Comparison of ENCODE assay signal across 8 cellular contexts in genomic region chr6:27754408-27754782, GRCh38.
A peak's percentile ranks its signal among the peaks of the same experiment; 100 is the strongest.
DNase-seq lines count a peak whose midpoint lies in the region; ATAC-seq, FAIRE-seq and TF ChIP-seq lines count a peak whose summit lies in the region.

No MANE protein-coding gene starts in this region.

- no peaks in the 10 kb centered on the region for H3K36me3 ChIP-seq in H7 (replicated peaks; ENCODE audit: control insufficient read depth, insufficient read depth, low read length)
- H3K36me3 ChIP-seq in Peyer's patch: no peaks in the 10 kb centered on the region
- no peaks in the 10 kb centered on the region for H3K36me3 ChIP-seq in endothelial cell of umbilical vein (ENCODE audit: control insufficient read depth in 2 of 2, extremely low read depth in 1 of 2, insufficient read depth in 2 of 2, low read length in 2 of 2)
- H3K36me3 ChIP-seq in aorta (ENCODE audit: control insufficient read depth in 1 of 2, insufficient read depth in 2 of 2, low read length in 1 of 2): no peaks in the 10 kb centered on the region

- no peaks in the 10 kb centered on the region for H4K20me1 ChIP-seq in endothelial cell of umbilical vein (replicated peaks; ENCODE audit: control insufficient read depth, extremely low read depth, insufficient read depth, low read length)

- peaks cover 51% of the 10 kb centered on the region for H3K27me3 ChIP-seq in H7 (ENCODE audit: control insufficient read depth, insufficient read depth, low read length)
- no peaks in the 10 kb centered on the region for H3K27me3 ChIP-seq in Peyer's patch
- H3K27me3 ChIP-seq in endothelial cell of umbilical vein (ENCODE audit: control insufficient read depth in 2 of 2, insufficient read depth in 2 of 2, low read length in 2 of 2): peaks cover 37 to 38% of the 10 kb centered on the region in 2 experiments
- peaks cover 0 to 4% of the 10 kb centered on the region in 2 donors for H3K27me3 ChIP-seq in aorta (ENCODE audit: control insufficient read depth in 1 of 2, insufficient read depth in 2 of 2, low read length in 1 of 2)

- peak overlapping the region; percentile 84 for H3K4me2 ChIP-seq in endothelial cell of umbilical vein (ENCODE audit: insufficient read depth, low read length)

- POLR2A ChIA-PET in endothelial cell of umbilical vein (lab: Charles Lee): no interaction called here

- CTCF ChIA-PET in endothelial cell of umbilical vein (lab: Charles Lee): interaction anchor here (0.8 to 4.0 kb wide), 10 partner anchors 11 to 236 kb away, joined by 3 to 22 read pairs (median 5); no protein-coding TSS in a partner anchor

- TF ChIP-seq CTCF in Peyer's patch (IDR thresholded peaks at IDR 0.05) (no peak), endothelial cell of umbilical vein (IDR thresholded peaks at IDR 0.05; ENCODE audit: extremely low read depth in 1 of 2, insufficient read depth in 1 of 2, low read depth in 1 of 2, low read length in 2 of 2) (no peak), retinal pigment epithelial cell (conservative IDR thresholded peaks at IDR 0.05; ENCODE audit: low read depth, low read length) (no peak)

- intact Hi-C loops in endothelial cell of umbilical vein (cut with micrococcal nuclease): loop anchor here (10.0 kb wide), 1 partner anchor 460 kb away; no protein-coding TSS in a partner anchor
- intact Hi-C loops in aorta (cut with DNase I): loop anchor here (5.0 to 10.0 kb wide), 3 partner anchors 148 to 280 kb away; partner anchors contain the start of gene ZNF184 (in 1 of the 2)

- WGBS in aorta, 2 donors: 18 to 20% methylated on average over 1 of the region's 1 CpG

- H3K9me3 ChIP-seq in Peyer's patch (no peaks in the 10 kb centered on the region), endothelial cell of umbilical vein (replicated peaks; ENCODE audit: control insufficient read depth, insufficient read depth, low read length) (no peaks in the 10 kb centered on the region), aorta (ENCODE audit: control insufficient read depth, low read length) (no peaks in the 10 kb centered on the region)

- no peaks in the 10 kb centered on the region for H3K9me1 ChIP-seq in endothelial cell of umbilical vein (replicated peaks; ENCODE audit: control insufficient read depth, extremely low read depth, insufficient read depth, low read length)

- ATAC-seq in GM18502 (IDR thresholded peaks at IDR 0.05; ENCODE audit: poor library complexity, unreplicated experiment) (no peak), aorta (ENCODE audit: low FRiP score) (no peak), HG03175 (IDR thresholded peaks at IDR 0.05; ENCODE audit: unreplicated experiment) (no peak)

- TF ChIP-seq POLR2A in Peyer's patch (IDR thresholded peaks at IDR 0.05) (no peak), endothelial cell of umbilical vein (IDR thresholded peaks at IDR 0.05; ENCODE audit: low read depth, low read length) (no peak)

- no peak overlapping the region for H3K9ac ChIP-seq in endothelial cell of umbilical vein (replicated peaks; ENCODE audit: extremely low read depth, insufficient read depth, low read length)

- H3K27ac ChIP-seq in Peyer's patch (no peak overlapping the region), endothelial cell of umbilical vein (ENCODE audit: insufficient read depth, low read depth, low read length) (no peak overlapping the region), aorta (ENCODE audit: low read depth in 1 of 2, low read length in 2 of 2) (no peak overlapping the region)

- H3K4me3 ChIP-seq in H7 (ENCODE audit: insufficient read depth, low read depth, low read length) (peak overlapping the region; percentile 27; the same call in 1 of the 2 replicates), Peyer's patch (peak overlapping the region in 3 of 4 donors; percentile 3 to 60 (median 26)), endothelial cell of umbilical vein (replicated peaks in 1 of 3; ENCODE audit: insufficient read depth in 1 of 3, low read depth in 1 of 3, low read length in 3 of 3) (peak overlapping the region in 2 of 3 experiments; percentile 38 to 61), retinal pigment epithelial cell (ENCODE audit: low read length) (peak overlapping the region; percentile 62), aorta (ENCODE audit: low read length in 2 of 2) (peak overlapping the region in 1 of 2 donors; percentile 9)

- H2AFZ ChIP-seq in endothelial cell of umbilical vein (ENCODE audit: low read depth, low read length): no peak overlapping the region

- no peak for FAIRE-seq in endothelial cell of umbilical vein (lab: Jason Lieb, UNC)

- BruUV-seq in endothelial cell of umbilical vein (replicated peaks; lab: Mats Ljungman, UMichigan): no TSS peak

- no peaks in the 10 kb centered on the region for H3K79me2 ChIP-seq in endothelial cell of umbilical vein (ENCODE audit: control insufficient read depth, insufficient read depth, low read length)

- H3K4me1 ChIP-seq in Peyer's patch (no peaks in the 10 kb centered on the region), endothelial cell of umbilical vein (ENCODE audit: control insufficient read depth, extremely low read depth, insufficient read depth, low read length) (peaks cover 5% of the 10 kb centered on the region), aorta (ENCODE audit: control insufficient read depth in 1 of 2, insufficient read depth in 2 of 2, low read length in 2 of 2) (no peaks in the 10 kb centered on the region)

- dilution Hi-C loops in endothelial cell of umbilical vein (cut with MboI; ENCODE audit: extremely low pct_ligation_motif_present, low sequenced_read_pairs): no loop called here

- DNase-seq in H7 (no peak), Peyer's patch (no peak), endothelial cell of umbilical vein (ENCODE audit: low read depth, low spot score) (no peak), retinal pigment epithelial cell (ENCODE audit: low read depth) (no peak), NCI-H2227 treated with DMSO at 0.1 percent for 48 hours (lab: John Stamatoyannopoulos, UW) (no peak), aorta (no peak)

TF ChIP-seq in endothelial cell of umbilical vein, 7 proteins besides CTCF, POLR2A, EP300 and RAD21:
- TF ChIP-seq EZH2 (IDR thresholded peaks at IDR 0.05; ENCODE audit: borderline replicate concordance, low read depth, low read length, severe bottlenecking) (no peak), FOS (IDR thresholded peaks at IDR 0.05; ENCODE audit: borderline replicate concordance, insufficient read depth, low read length) (no peak), GATA2 (IDR thresholded peaks at IDR 0.05; ENCODE audit: insufficient read depth, insufficient read length, low read depth, low read length) (no peak), POLR2AphosphoS5 (IDR thresholded peaks at IDR 0.05; ENCODE audit: insufficient read depth, low read depth, low read length) (no peak), MYC (IDR thresholded peaks at IDR 0.05; ENCODE audit: low read depth, low read length) (no peak), JUN (IDR thresholded peaks at IDR 0.05; ENCODE audit: borderline replicate concordance, insufficient read depth, insufficient read length, low read depth) (no peak)
- TF ChIP-seq, protein P1, sequence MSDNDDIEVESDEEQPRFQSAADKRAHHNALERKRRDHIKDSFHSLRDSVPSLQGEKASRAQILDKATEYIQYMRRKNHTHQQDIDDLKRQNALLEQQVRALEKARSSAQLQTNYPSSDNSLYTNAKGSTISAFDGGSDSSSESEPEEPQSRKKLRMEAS (IDR thresholded peaks at IDR 0.05; ENCODE audit: insufficient read depth, insufficient read length): no peak
TF ChIP-seq in endothelial cell of umbilical vein: peak in this region for 0.
